Comparison of ENCODE assay signal across 15 cellular contexts in genomic region chr17:72097144-72097543, GRCh38. TPM values are rescaled to one million over a fixed set of nuclear protein-coding genes. Genes with fewer than 3 reads are reported as not detected.
"Had no signal": no experiment of that assay in that cellular context is flagged by ENCODE, and none has a peak within 500 bp of the region (broad histone marks: within the 10 kb centered on the region; RNA-seq: fewer than 3 reads in every experiment).

No MANE protein-coding gene starts in this region.

- H3K27me3 Mint-ChIP-seq: activated CD4-positive, alpha-beta T cell treated with anti-CD3 and anti-CD28 coated beads for 36 hours; activated CD8-positive, alpha-beta T cell treated with anti-CD3 and anti-CD28 coated beads for 36 hours; central memory CD8-positive, alpha-beta T cell; stimulated activated naive B cell treated with anti-CD40 and anti-IgM and Interleukin-4, amounts not matched to agents 10 μg/mL and 1 μg/mL and 100 μg/mL, for 72 hours had no signal

- H3K36me3 ChIP-seq: neutrophil, tibial nerve had no signal

- DNase-seq: activated CD4-positive, alpha-beta T cell treated with anti-CD3 and anti-CD28 coated beads for 36 hours; activated CD8-positive, alpha-beta memory T cell treated with anti-CD3 and anti-CD28 coated beads, Interleukin-2, amount 50 U/mL, for 48 hours; activated CD8-positive, alpha-beta T cell treated with anti-CD3 and anti-CD28 coated beads for 36 hours; activated naive CD4-positive, alpha-beta T cell; effector memory CD4-positive, alpha-beta T cell; hippocampal formation; posterior cingulate gyrus; right cardiac atrium; stimulated activated CD4-positive, alpha-beta T cell treated with anti-CD3 and anti-CD28 coated beads, Interleukin-1b, Interleukin-23, amount 100 ng/mL, for 48 hours; stimulated activated naive B cell treated with anti-CD40 and anti-IgM and Interleukin-4, amounts not matched to agents 10 μg/mL and 1 μg/mL and 100 μg/mL, for 72 hours had no signal

- H3K9me3 ChIP-seq: neutrophil, tibial nerve had no signal

- H3K4me1 ChIP-seq: tibial nerve had no signal

- H3K27me3 ChIP-seq: neutrophil, tibial nerve had no signal

- ATAC-seq: activated CD4-positive, alpha-beta T cell treated with anti-CD3 and anti-CD28 coated beads for 36 hours; activated CD8-positive, alpha-beta T cell treated with anti-CD3 and anti-CD28 coated beads for 36 hours; right cardiac atrium; stimulated activated naive B cell treated with anti-CD40 and anti-IgM and Interleukin-4, amounts not matched to agents 10 μg/mL and 1 μg/mL and 100 μg/mL, for 72 hours had no signal

- H3K36me3 Mint-ChIP-seq: mesothelial cell of epicardium; stimulated activated naive B cell treated with anti-CD40 and anti-IgM and Interleukin-4, amounts not matched to agents 10 μg/mL and 1 μg/mL and 100 μg/mL, for 72 hours had no signal

- H3K4me1 Mint-ChIP-seq: activated CD4-positive, alpha-beta T cell treated with anti-CD3 and anti-CD28 coated beads for 36 hours; central memory CD8-positive, alpha-beta T cell; mesothelial cell of epicardium; stimulated activated naive B cell treated with anti-CD40 and anti-IgM and Interleukin-4, amounts not matched to agents 10 μg/mL and 1 μg/mL and 100 μg/mL, for 72 hours had no signal

- H3K4me3 Mint-ChIP-seq: activated CD4-positive, alpha-beta T cell treated with anti-CD3 and anti-CD28 coated beads for 36 hours; activated CD8-positive, alpha-beta T cell treated with anti-CD3 and anti-CD28 coated beads for 36 hours; activated T-helper 1 cell treated with anti-CD3 and anti-CD28 coated beads, Interleukin-12 subunit alpha, Interleukin-12 subunit beta, Interleukin-2, Interleukin-4 antibody, amounts not matched to agents 30 ng/mL and 10 ng/mL and 1 ng/mL, durations not matched to agents 14 hours and 24 hours and 36 hours; central memory CD8-positive, alpha-beta T cell; mesothelial cell of epicardium; stimulated activated naive B cell treated with anti-CD40 and anti-IgM and Interleukin-4, amounts not matched to agents 10 μg/mL and 1 μg/mL and 100 μg/mL, for 72 hours had no signal

- H3K27ac Mint-ChIP-seq: activated CD4-positive, alpha-beta T cell treated with anti-CD3 and anti-CD28 coated beads for 36 hours; activated CD8-positive, alpha-beta T cell treated with anti-CD3 and anti-CD28 coated beads for 36 hours; activated T-helper 1 cell treated with anti-CD3 and anti-CD28 coated beads, Interleukin-12 subunit alpha, Interleukin-12 subunit beta, Interleukin-2, Interleukin-4 antibody, amounts not matched to agents 30 ng/mL and 10 ng/mL and 1 ng/mL, durations not matched to agents 14 hours and 24 hours and 36 hours; mesothelial cell of epicardium; stimulated activated naive B cell treated with anti-CD40 and anti-IgM and Interleukin-4, amounts not matched to agents 10 μg/mL and 1 μg/mL and 100 μg/mL, for 72 hours had no signal

- H3K27ac ChIP-seq: neutrophil, tibial nerve had no signal

- H3K9me3 Mint-ChIP-seq: activated CD8-positive, alpha-beta T cell treated with anti-CD3 and anti-CD28 coated beads for 36 hours had no signal

- H3K4me3 ChIP-seq: tibial nerve had no signal

RNA-seq across cellular contexts. Expression of gene SOX9, which starts 23.7 kb away (rescaled TPM):
- total RNA-seq: activated CD4-positive, alpha-beta T cell treated with anti-CD3 and anti-CD28 coated beads for 36 hours; activated CD8-positive, alpha-beta T cell treated with anti-CD3 and anti-CD28 coated beads for 36 hours; activated T-helper 1 cell treated with anti-CD3 and anti-CD28 coated beads, Interleukin-12 subunit alpha, Interleukin-12 subunit beta, Interleukin-2, Interleukin-4 antibody, amounts not matched to agents 30 ng/mL and 10 ng/mL and 1 ng/mL, durations not matched to agents 14 hours and 24 hours and 36 hours had no signal
